8 cellular contexts compared by ENCODE assay signal in the genomic region with DNA sequence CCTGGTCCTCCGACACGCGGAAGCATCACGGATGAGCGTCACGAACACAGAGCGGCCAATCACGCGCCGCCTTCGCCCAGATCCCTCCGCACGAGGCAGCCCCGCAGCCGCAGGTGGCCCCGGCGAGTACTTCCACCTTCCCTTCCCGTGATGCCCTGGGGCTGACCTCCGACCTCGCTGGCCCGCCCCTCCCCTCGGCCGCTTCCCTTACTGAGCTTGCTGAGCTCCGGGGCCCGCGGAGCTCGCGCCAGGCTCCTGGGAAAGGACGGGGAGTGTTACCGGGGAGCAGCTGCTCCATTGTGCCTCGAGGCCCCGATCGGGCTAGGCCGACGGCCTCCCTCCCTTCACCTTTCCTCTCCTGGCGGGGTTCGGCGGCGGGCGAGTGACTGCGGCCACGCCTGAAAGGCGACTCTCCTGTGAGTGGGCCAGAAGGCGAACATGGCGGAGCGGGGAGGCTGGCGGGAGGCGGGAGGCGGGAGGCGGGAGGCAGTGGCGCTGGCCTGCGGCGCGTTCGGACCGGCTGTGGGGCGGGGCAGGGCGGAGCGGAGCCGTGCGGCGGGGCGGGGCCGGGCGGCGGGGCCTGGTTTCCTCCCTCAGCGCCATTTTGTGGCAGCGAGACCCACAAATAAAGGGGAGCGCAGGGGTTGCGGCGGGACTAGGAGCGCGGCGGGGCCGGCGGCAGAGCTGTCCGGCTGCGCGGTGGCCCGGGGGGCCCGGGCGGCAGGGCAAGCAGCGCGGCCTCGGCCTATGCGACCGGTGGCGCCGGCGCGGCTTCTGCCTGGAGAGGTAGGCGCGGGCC. TPM values are rescaled to one million over a fixed set of nuclear protein-coding genes. Genes with fewer than 3 reads are reported as not detected.
A peak's percentile ranks its signal among the peaks of the same experiment; 100 is the strongest.
DNase-seq lines count a peak whose midpoint lies in the region; ATAC-seq and TF ChIP-seq lines count a peak whose summit lies in the region.

A gene (plus strand): TSS at position 589 of the 799 bp plus-strand sequence. CDS start 8,760 bp downstream, outside the sequence.

- no peaks in the 10 kb centered on the region for H3K36me3 ChIP-seq in kidney epithelial cell (ENCODE audit: control insufficient read depth, insufficient read depth, low read length)

- TF ChIP-seq POLR2A in GM19193 (IDR thresholded peaks at IDR 0.05; ENCODE audit: extremely low read depth, insufficient read depth, insufficient read length), result peak; percentile 97

- no peak for TF ChIP-seq CTCF in kidney epithelial cell (IDR thresholded peaks at IDR 0.05; ENCODE audit: insufficient read depth, low read length, poor library complexity, severe bottlenecking)

- no peaks in the 10 kb centered on the region for H3K27me3 ChIP-seq in kidney epithelial cell (ENCODE audit: control insufficient read depth, insufficient read depth, low read length)

- ATAC-seq in HG03432 (IDR thresholded peaks at IDR 0.05; ENCODE audit: unreplicated experiment), result peak; percentile 86

- H3K4me3 ChIP-seq in kidney epithelial cell (ENCODE audit: low read depth, low read length), result peak within 1 kb of the TSS; percentile 95

- DNase-seq in Ammon's horn (ENCODE audit: low spot score), result peak; percentile 94
- DNase-seq in NCI-H460 (ENCODE audit: extremely low read depth, low read depth), result peak; percentile 86
- peak; percentile 96 for DNase-seq in activated CD4-positive, alpha-beta T cell treated with anti-CD3 and anti-CD28 coated beads for 1 hour
- peak; percentile 94 for DNase-seq in cerebellum (ENCODE audit: low spot score)
- DNase-seq in kidney epithelial cell (ENCODE audit: low read depth), result peak; percentile 77
- peak; percentile 97 for DNase-seq in stimulated activated CD4-positive, alpha-beta T cell treated with anti-CD3 and anti-CD28 coated beads, Interleukin-15, amount 100 ng/mL, for 24 hours

RNA-seq across cellular contexts. Expression of the gene that starts here (rescaled TPM):
- total RNA-seq in NCI-H460 (2014; rRNA removed; shearing (Covaris generic)), result 57.4 and 65.7 TPM in 2 replicates
- 30.1 and 36.5 TPM in 2 replicates for polyA plus RNA-seq in NCI-H460 (2014; cell fraction: nucleus; rRNA removed)
- total RNA-seq in cerebellum (109 TPM), kidney epithelial cell (86.9 and 88.3 TPM in 2 replicates)

Comparison
In these comparisons a context has a peak if more than half of its experiments do, and no peak if none do; other contexts are left out.
1. Peak in every context shown above with its lines: DNase-seq, ATAC-seq and H3K4me3 ChIP-seq.